Comparison of ENCODE assay signal across 8 cellular contexts in the genomic region with DNA sequence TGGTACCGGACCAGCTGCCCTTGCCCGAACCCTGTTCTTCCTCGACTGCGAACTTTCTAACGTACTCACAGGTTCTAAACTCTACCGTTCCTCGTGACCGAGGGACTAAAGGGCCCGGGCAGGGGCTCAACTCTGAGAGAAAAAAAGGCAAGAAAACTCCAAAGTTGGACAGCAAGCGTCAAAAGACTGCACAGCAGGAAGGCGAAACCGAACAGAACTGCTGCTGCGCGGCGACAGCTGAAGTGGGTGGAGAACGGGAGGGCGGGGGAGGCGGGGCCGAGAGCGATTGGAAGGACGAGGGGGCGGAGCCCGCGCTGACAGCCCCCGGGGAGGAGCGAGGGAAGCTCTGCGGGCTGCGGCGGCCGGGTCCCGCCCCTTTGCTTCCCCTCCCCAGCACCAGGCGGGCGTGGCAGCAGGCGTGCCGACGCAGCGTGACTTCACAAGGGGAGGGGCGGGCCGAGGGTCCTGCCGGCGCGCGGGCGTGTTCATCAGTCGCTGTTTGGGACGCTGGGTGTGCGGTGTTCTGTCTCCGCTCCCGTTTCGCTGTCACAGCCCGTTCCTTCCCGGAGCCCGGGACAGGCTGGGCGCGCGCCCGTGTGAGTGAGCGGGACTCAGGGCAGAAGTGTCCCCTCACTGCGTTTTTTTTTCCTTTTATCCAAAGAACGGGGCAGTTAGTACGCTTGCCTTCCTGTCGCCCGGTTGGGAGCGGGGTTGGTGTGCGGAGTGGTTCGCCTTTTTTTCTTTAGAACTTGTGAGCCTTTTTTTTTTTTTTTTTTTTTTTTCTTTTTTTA. TPM values are rescaled to one million over a fixed set of nuclear protein-coding genes. Genes with fewer than 3 reads are reported as not detected.
DNase-seq lines count a peak whose midpoint lies in the region; ATAC-seq and TF ChIP-seq lines count a peak whose summit lies in the region.

A gene with protein sequence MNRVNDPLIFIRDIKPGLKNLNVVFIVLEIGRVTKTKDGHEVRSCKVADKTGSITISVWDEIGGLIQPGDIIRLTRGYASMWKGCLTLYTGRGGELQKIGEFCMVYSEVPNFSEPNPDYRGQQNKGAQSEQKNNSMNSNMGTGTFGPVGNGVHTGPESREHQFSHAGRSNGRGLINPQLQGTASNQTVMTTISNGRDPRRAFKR (plus strand): TSS at position 491 of the 791 bp plus-strand sequence. CDS start 479 bp downstream, outside the sequence.

- H3K27me3 Mint-ChIP-seq in Caco-2 (ENCODE audit: insufficient read depth, unreplicated experiment): no peaks in the 10 kb centered on the region
- H3K27me3 Mint-ChIP-seq in memory B cell: no peaks in the 10 kb centered on the region

- CTCF ChIA-PET in Caco-2 (lab: Charles Lee): interaction anchor here (0.8 to 1.4 kb wide), 8 partner anchors 11 to 125 kb away, joined by 3 to 16 read pairs (median 4); no protein-coding TSS in a partner anchor

- H3K36me3 ChIP-seq in Caco-2 (ENCODE audit: control insufficient read depth, insufficient read depth, low read length): no peaks in the 10 kb centered on the region; the same call in none of the 2 replicates
- peaks cover 6% of the 10 kb centered on the region for H3K36me3 ChIP-seq in effector memory CD4-positive, alpha-beta T cell (ENCODE audit: control insufficient read depth, insufficient read depth, low read length)

- H3K4me3 Mint-ChIP-seq in Caco-2 (ENCODE audit: unreplicated experiment) (peak within 1 kb of the TSS; percentile 99), memory B cell (peak within 1 kb of the TSS; percentile 99)

- DNase-seq in Caco-2 (peak; percentile 98 to 99), HUDEP-2 (lab: John Stamatoyannopoulos, UW; ENCODE audit: unreplicated experiment in 76 of 76) (peak; percentile 49 to 99 (median 96)), NOMO-1 treated with dmso at 0.1 percent for 144 hours (lab: John Stamatoyannopoulos, UW; ENCODE audit: unreplicated experiment) (peak; percentile 97), memory B cell (ENCODE audit: low spot score in 2 of 2) (peak; percentile 98 to 99)
- DNase-seq in activated CD8-positive, alpha-beta memory T cell treated with anti-CD3 and anti-CD28 coated beads for 4 hours (ENCODE audit: low read depth in 2 of 2): peak; percentile 96 to 98
- peak; percentile 98 to 99 (median 98) for DNase-seq in effector memory CD4-positive, alpha-beta T cell
- DNase-seq in stimulated activated CD8-positive, alpha-beta memory T cell treated with anti-CD3 and anti-CD28 coated beads, Interleukin-12 subunit alpha, Interleukin-12 subunit beta, amount 100 ng/mL, for 1 hour (ENCODE audit: low read depth): peak; percentile 98

- peak within 1 kb of the TSS; percentile 99 for H3K27ac Mint-ChIP-seq in Caco-2 (ENCODE audit: unreplicated experiment)
- H3K27ac Mint-ChIP-seq in memory B cell: peak within 1 kb of the TSS; percentile 98

- H3K9me3 ChIP-seq in Caco-2: no peaks in the 10 kb centered on the region
- no peaks in the 10 kb centered on the region for H3K9me3 ChIP-seq in effector memory CD4-positive, alpha-beta T cell (ENCODE audit: control insufficient read depth, low read length)

- ATAC-seq in GM21381 (IDR thresholded peaks at IDR 0.05; ENCODE audit: unreplicated experiment) (peak; percentile 68), memory B cell (ENCODE audit: low read depth) (peak; percentile 82)

- H3K36me3 Mint-ChIP-seq in Caco-2 (ENCODE audit: insufficient read depth, unreplicated experiment) (peaks cover 53% of the 10 kb centered on the region), memory B cell (peaks cover 8% of the 10 kb centered on the region)

- POLR2A ChIA-PET in Caco-2 (lab: Charles Lee): interaction anchor here (0.6 to 3.2 kb wide), 28 partner anchors 8 to 522 kb away, joined by 3 to 74 read pairs (median 6); no protein-coding TSS in a partner anchor

- H3K4me1 Mint-ChIP-seq in Caco-2 (ENCODE audit: low read depth, unreplicated experiment): peaks cover 12% of the 10 kb centered on the region
- H3K4me1 Mint-ChIP-seq in memory B cell: peaks cover 28% of the 10 kb centered on the region

- H3K4me3 ChIP-seq in Caco-2 (ENCODE audit: low read depth, low read length): peak within 1 kb of the TSS; percentile 87
- H3K4me3 ChIP-seq in effector memory CD4-positive, alpha-beta T cell (ENCODE audit: insufficient read depth, low read depth, low read length, poor library complexity, severe bottlenecking): peak within 1 kb of the TSS; percentile 85

- no peak for TF ChIP-seq CTCF in Caco-2 (IDR thresholded peaks at IDR 0.05; ENCODE audit: insufficient read depth in 1 of 2, low read depth in 1 of 2, low read length in 1 of 2, severe bottlenecking in 1 of 2, unreplicated experiment in 1 of 2)

- H3K27ac ChIP-seq in effector memory CD4-positive, alpha-beta T cell (ENCODE audit: insufficient read depth, low read length, poor library complexity, severe bottlenecking): peak within 1 kb of the TSS; percentile 92

- H3K27me3 ChIP-seq in Caco-2 (replicated peaks; ENCODE audit: control insufficient read depth, insufficient read depth, low read length): no peaks in the 10 kb centered on the region; the same call in 1 of the 2 replicates
- no peaks in the 10 kb centered on the region for H3K27me3 ChIP-seq in effector memory CD4-positive, alpha-beta T cell (replicated peaks; ENCODE audit: control insufficient read depth, insufficient read depth, low read length, poor library complexity, severe bottlenecking)

- H3K9me3 Mint-ChIP-seq in Caco-2 (ENCODE audit: unreplicated experiment) (no peaks in the 10 kb centered on the region), memory B cell (no peaks in the 10 kb centered on the region)

- intact Hi-C loops in Caco-2 (cut with micrococcal nuclease; ENCODE audit: unreplicated experiment): loop anchor here (1.0 kb wide), 4 partner anchors 40 to 112 kb away; no protein-coding TSS in a partner anchor

- H3K4me1 ChIP-seq in Caco-2: peaks cover 25% of the 10 kb centered on the region
- peaks cover 33% of the 10 kb centered on the region for H3K4me1 ChIP-seq in effector memory CD4-positive, alpha-beta T cell (ENCODE audit: control insufficient read depth, insufficient read depth, low read length, poor library complexity, severe bottlenecking)

- no TSS peak for BruUV-seq in Caco-2 (replicated peaks; lab: Mats Ljungman, UMichigan)

RNA-seq across cellular contexts. Expression of the gene that starts here (rescaled TPM):
- total RNA-seq in Caco-2 (2022): 89.8 and 91.4 TPM in 2 replicates

Comparison
In these comparisons a context has a peak if more than half of its experiments do, and no peak if none do; other contexts are left out.
1. Peak in every context shown above with its lines: DNase-seq, ATAC-seq, H3K4me3 ChIP-seq and H3K27ac ChIP-seq.